Comparison of ENCODE assay signal across 2 cellular contexts in the genomic region with DNA sequence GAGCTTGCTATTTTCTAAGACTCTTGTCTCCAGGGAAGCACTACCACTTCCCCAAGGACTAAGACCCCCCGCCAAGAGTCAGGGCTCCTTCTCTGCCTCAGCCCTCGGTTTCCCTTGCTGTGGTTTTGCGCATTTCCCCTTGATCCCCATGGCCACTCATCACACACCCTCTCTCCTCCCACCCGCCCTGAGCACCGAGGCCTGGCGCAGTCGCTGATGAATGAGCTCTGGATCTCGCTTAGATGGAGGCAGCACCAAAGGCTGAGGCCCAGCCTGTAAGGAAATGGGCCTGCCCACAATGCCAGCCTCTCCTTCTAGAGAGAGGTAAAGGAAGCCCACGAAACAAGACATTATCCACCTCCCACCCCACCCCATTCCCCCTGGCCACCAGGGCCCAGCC.
TF ChIP-seq lines count a peak whose summit lies in the region.

No MANE protein-coding gene starts in this region.

TF ChIP-seq in liver, 16 proteins besides CTCF, POLR2A, EP300 and RAD21 (continued from another document):
- TF ChIP-seq REST (IDR thresholded peaks at IDR 0.05) (no peak), FOXA1 (IDR thresholded peaks at IDR 0.05) (no peak), RXRA (IDR thresholded peaks at IDR 0.05) (no peak), HNF4A (conservative IDR thresholded peaks at IDR 0.05) (no peak), SP1 (IDR thresholded peaks at IDR 0.05) (no peak), YY1 (IDR thresholded peaks at IDR 0.05) (no peak), NR2F2 (IDR thresholded peaks at IDR 0.05) (no peak)
- TF ChIP-seq, protein P1, sequence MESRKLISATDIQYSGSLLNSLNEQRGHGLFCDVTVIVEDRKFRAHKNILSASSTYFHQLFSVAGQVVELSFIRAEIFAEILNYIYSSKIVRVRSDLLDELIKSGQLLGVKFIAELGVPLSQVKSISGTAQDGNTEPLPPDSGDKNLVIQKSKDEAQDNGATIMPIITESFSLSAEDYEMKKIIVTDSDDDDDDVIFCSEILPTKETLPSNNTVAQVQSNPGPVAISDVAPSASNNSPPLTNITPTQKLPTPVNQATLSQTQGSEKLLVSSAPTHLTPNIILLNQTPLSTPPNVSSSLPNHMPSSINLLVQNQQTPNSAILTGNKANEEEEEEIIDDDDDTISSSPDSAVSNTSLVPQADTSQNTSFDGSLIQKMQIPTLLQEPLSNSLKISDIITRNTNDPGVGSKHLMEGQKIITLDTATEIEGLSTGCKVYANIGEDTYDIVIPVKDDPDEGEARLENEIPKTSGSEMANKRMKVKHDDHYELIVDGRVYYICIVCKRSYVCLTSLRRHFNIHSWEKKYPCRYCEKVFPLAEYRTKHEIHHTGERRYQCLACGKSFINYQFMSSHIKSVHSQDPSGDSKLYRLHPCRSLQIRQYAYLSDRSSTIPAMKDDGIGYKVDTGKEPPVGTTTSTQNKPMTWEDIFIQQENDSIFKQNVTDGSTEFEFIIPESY (IDR thresholded peaks at IDR 0.05): no peak

TF ChIP-seq in HepG2, 621 proteins besides CTCF, POLR2A, EP300 and RAD21 (continued from another document):
- TF ChIP-seq BCLAF1 (IDR thresholded peaks at IDR 0.05) (no peak), ZSCAN20 (CRISPR knock-in tag; IDR thresholded peaks at IDR 0.05; ENCODE audit: borderline replicate concordance) (no peak), FOXJ3 (CRISPR knock-in tag; IDR thresholded peaks at IDR 0.05; ENCODE audit: borderline replicate concordance) (no peak), ZNF510 (CRISPR knock-in tag; IDR thresholded peaks at IDR 0.05; ENCODE audit: low read depth) (no peak), KDM1A (CRISPR knock-in tag; IDR thresholded peaks at IDR 0.05) (no peak), FOXK2 (IDR thresholded peaks at IDR 0.05) (no peak), MIXL1 (CRISPR knock-in tag; IDR thresholded peaks at IDR 0.05) (no peak), POLR2AphosphoS5 (IDR thresholded peaks at IDR 0.05; ENCODE audit: low read depth, low read length) (no peak), NRL (CRISPR knock-in tag; IDR thresholded peaks at IDR 0.05; ENCODE audit: borderline replicate concordance) (no peak), PHF8 (CRISPR knock-in tag; IDR thresholded peaks at IDR 0.05) (no peak), STAT5B (CRISPR knock-in tag; IDR thresholded peaks at IDR 0.05) (no peak), ZBTB7A (CRISPR knock-in tag; IDR thresholded peaks at IDR 0.05) (no peak), ZZZ3 (CRISPR knock-in tag; IDR thresholded peaks at IDR 0.05; ENCODE audit: borderline replicate concordance) (no peak), ZNF333 (CRISPR knock-in tag; IDR thresholded peaks at IDR 0.05; ENCODE audit: borderline replicate concordance) (no peak)
TF ChIP-seq in HepG2: peak in this region for 0.
